8 cellular contexts compared by ENCODE assay signal in genomic region chr12:71694099-71694820, GRCh38. TPM values are rescaled to one million over a fixed set of nuclear protein-coding genes. Genes with fewer than 3 reads are reported as not detected.
DNase-seq lines count a peak whose midpoint lies in the region; ATAC-seq and TF ChIP-seq lines count a peak whose summit lies in the region.

No MANE protein-coding gene starts in this region.

- peaks cover 0 to 20% (median 13%) of the 10 kb centered on the region in 3 experiments; a peak in 5 of 7 replicates for H3K36me3 Mint-ChIP-seq in H9 (ENCODE audit: insufficient read depth in 1 of 3, low read depth in 3 of 3)
- peaks cover 13% of the 10 kb centered on the region for H3K36me3 Mint-ChIP-seq in memory B cell
- H3K36me3 Mint-ChIP-seq in CD4-positive, alpha-beta T cell (ENCODE audit: low read depth): peaks cover 45% of the 10 kb centered on the region

- no CpG with 5 or more reads among the region's 1 CpG for WGBS in H9 (ENCODE audit: extremely low coverage, insufficient read length, low lambda C conversion rate)

- H3K9me3 Mint-ChIP-seq in H9 (no peaks in the 10 kb centered on the region), memory B cell (no peaks in the 10 kb centered on the region)
- no peaks in the 10 kb centered on the region for H3K9me3 Mint-ChIP-seq in CD4-positive, alpha-beta T cell

- peak; percentile 94 for ATAC-seq in GM18517 (IDR thresholded peaks at IDR 0.05; ENCODE audit: unreplicated experiment)
- ATAC-seq in memory B cell (ENCODE audit: low read depth): peak; percentile 88
- no peak for ATAC-seq in left lung
- ATAC-seq in CD4-positive, alpha-beta T cell (ENCODE audit: poor library complexity): no peak

- no peak for TF ChIP-seq CTCF in H9 (conservative IDR thresholded peaks at IDR 0.05)
- TF ChIP-seq CTCF in left lung (IDR thresholded peaks at IDR 0.05): no peak
- TF ChIP-seq CTCF in CD4-positive, alpha-beta T cell (IDR thresholded peaks at IDR 0.05): no peak

- H4K91ac ChIP-seq in H9 (ENCODE audit: insufficient read length, low read depth, low read length): no peak overlapping the region

- no peak overlapping the region for H3T11ph ChIP-seq in H9 (ENCODE audit: low read length)

- H3K4ac ChIP-seq in H9 (ENCODE audit: low read depth, low read length): no peak overlapping the region

- H3K4me1 Mint-ChIP-seq in H9: peaks cover 0 to 2% of the 10 kb centered on the region in 2 experiments; a peak in 1 of 4 replicates
- peaks cover 40% of the 10 kb centered on the region for H3K4me1 Mint-ChIP-seq in memory B cell
- H3K4me1 Mint-ChIP-seq in CD4-positive, alpha-beta T cell (ENCODE audit: low read depth): peaks cover 20% of the 10 kb centered on the region

- H2BK20ac ChIP-seq in H9 (ENCODE audit: low read depth, low read length, poor library complexity, severe bottlenecking): no peak overlapping the region

- no peak overlapping the region for H2BK12ac ChIP-seq in H9 (ENCODE audit: insufficient read length, low read depth, low read length)

- no peak overlapping the region for H2BK15ac ChIP-seq in H9 (ENCODE audit: low read depth, low read length)

- no peak overlapping the region for H3K9ac ChIP-seq in H9 (ENCODE audit: extremely low read depth, insufficient read length, low read length)

- H3K4me1 ChIP-seq in H9 (ENCODE audit: insufficient read depth, low read length) (no peaks in the 10 kb centered on the region), left lung (no peaks in the 10 kb centered on the region)

- DNase-seq in H9 (no peak), NCI-H1105 treated with DMSO at 0.1 percent for 48 hours (lab: John Stamatoyannopoulos, UW) (peak; percentile 75), memory B cell (ENCODE audit: low spot score in 2 of 2) (peak in 1 of 2 donors; percentile 40), left lung (no peak), EL (no peak), SK-N-DZ (ENCODE audit: low spot score) (no peak)
- DNase-seq in CD4-positive, alpha-beta T cell: no peak

- no peak overlapping the region for H3K56ac ChIP-seq in H9 (ENCODE audit: insufficient read length, low read depth, low read length)

- peak overlapping the region; percentile 8 to 45 (median 28); a peak in 4 of 7 replicates for H3K27ac Mint-ChIP-seq in H9
- peak overlapping the region; percentile 91 for H3K27ac Mint-ChIP-seq in memory B cell
- H3K27ac Mint-ChIP-seq in CD4-positive, alpha-beta T cell: no peak overlapping the region

- no peak overlapping the region for H2AK5ac ChIP-seq in H9 (ENCODE audit: insufficient read length, low read length)

- no peak overlapping the region for H2AFZ ChIP-seq in H9 (ENCODE audit: low read length)

- H3K23me2 ChIP-seq in H9 (ENCODE audit: insufficient read length, low read depth, low read length, poor library complexity, severe bottlenecking): no peaks in the 10 kb centered on the region

- no peak overlapping the region for H2BK5ac ChIP-seq in H9 (ENCODE audit: insufficient read length, low read length)

- no peak overlapping the region for H3K4me3 ChIP-seq in left lung

- H3K27me3 Mint-ChIP-seq in H9 (ENCODE audit: low read depth): no peaks in the 10 kb centered on the region
- H3K27me3 Mint-ChIP-seq in memory B cell: no peaks in the 10 kb centered on the region
- no peaks in the 10 kb centered on the region for H3K27me3 Mint-ChIP-seq in CD4-positive, alpha-beta T cell

- no peak overlapping the region for H3K23ac ChIP-seq in H9 (ENCODE audit: insufficient read length, low read depth, low read length)

- H3K27ac ChIP-seq in H9 (ENCODE audit: insufficient read length, low read depth, low read length) (no peak overlapping the region), left lung (no peak overlapping the region)
- H3K27ac ChIP-seq in CD4-positive, alpha-beta T cell (ENCODE audit: low read depth, low read length): no peak overlapping the region

- H3K4me3 Mint-ChIP-seq in H9: no peak overlapping the region
- peak overlapping the region; percentile 77 for H3K4me3 Mint-ChIP-seq in memory B cell
- H3K4me3 Mint-ChIP-seq in CD4-positive, alpha-beta T cell: no peak overlapping the region

- H3K79me2 ChIP-seq in H9 (ENCODE audit: insufficient read depth, low read length): no peaks in the 10 kb centered on the region

- no peak overlapping the region for H2BK120ac ChIP-seq in H9 (ENCODE audit: low read depth, low read length, poor library complexity, severe bottlenecking)

- H3K4me2 ChIP-seq in H9 (ENCODE audit: insufficient read depth, insufficient read length, low read length): no peak overlapping the region

- H3K79me1 ChIP-seq in H9 (ENCODE audit: insufficient read depth, low read depth, low read length, poor library complexity, severe bottlenecking): no peaks in the 10 kb centered on the region

- intact Hi-C loops in left lung (cut with DNase I): no loop called here
- intact Hi-C loops in CD4-positive, alpha-beta T cell (cut with DNase I, micrococcal nuclease): loop anchor here in 1 of 2 experiments (5.0 kb wide), 1 partner anchor 37 kb away; no protein-coding TSS in a partner anchor

- H3K14ac ChIP-seq in H9 (ENCODE audit: insufficient read depth, low read length): no peak overlapping the region; the same call in 1 of the 2 replicates

- H4K5ac ChIP-seq in H9 (ENCODE audit: insufficient read length, low read depth, low read length): no peak overlapping the region

- H3K27me3 ChIP-seq in H9 (ENCODE audit: insufficient read depth, low read length) (no peaks in the 10 kb centered on the region), left lung (no peaks in the 10 kb centered on the region)
- no peaks in the 10 kb centered on the region for H3K27me3 ChIP-seq in CD4-positive, alpha-beta T cell (ENCODE audit: control insufficient read depth, insufficient read depth, low read length)

- no peaks in the 10 kb centered on the region for H4K20me1 ChIP-seq in H9 (ENCODE audit: control insufficient read depth, insufficient read depth, insufficient read length)

- CTCF ChIA-PET in CD4-positive, alpha-beta T cell (lab: Charles Lee): no interaction called here

- H3K18ac ChIP-seq in H9 (ENCODE audit: insufficient read length, low read depth, low read length): no peak overlapping the region

- H3K9me3 ChIP-seq in H9 (ENCODE audit: control insufficient read depth, low read depth, low read length): no peaks in the 10 kb centered on the region
- no peaks in the 10 kb centered on the region for H3K9me3 ChIP-seq in left lung
- H3K9me3 ChIP-seq in CD4-positive, alpha-beta T cell (ENCODE audit: control insufficient read depth, low read length): no peaks in the 10 kb centered on the region

- H4K8ac ChIP-seq in H9 (replicated peaks; ENCODE audit: insufficient read length, low read depth, low read length): no peak overlapping the region

- POLR2A ChIA-PET in CD4-positive, alpha-beta T cell (lab: Charles Lee): no interaction called here

- H3K36me3 ChIP-seq in left lung: peaks cover 0 to 26% of the 10 kb centered on the region in 2 donors

RNA-seq across cellular contexts. Expression of gene TMEM19, which starts 8.4 kb away (rescaled TPM):
- 17.3 and 18.4 TPM in 2 replicates for total RNA-seq in H9 (2021)
- total RNA-seq in left lung: 10 to 100 TPM; 33.4 to 35.0 TPM
- total RNA-seq in CD4-positive, alpha-beta T cell: 10 to 100 TPM in 1 of 2 experiments, 1 to 10 TPM in 1; 8.9 to 11.6 TPM
- 10.1 and 18.6 TPM in 2 replicates for polyA plus RNA-seq in SK-N-DZ (2014; cell fraction: cytosol; rRNA removed)
- 4.8 and 5.3 TPM in 2 replicates for polyA plus RNA-seq in SK-N-DZ (2014; cell fraction: nucleus; rRNA removed)

RNA-seq across cellular contexts. Expression of gene THAP2, which starts 30.2 kb away (rescaled TPM):
- total RNA-seq in H9 (2021) (2.5 and 3.7 TPM in 2 replicates), left lung (1 to 10 TPM; 5.2 to 5.9 TPM)
- 10 to 100 TPM; 12.1 to 12.6 TPM for total RNA-seq in CD4-positive, alpha-beta T cell
- polyA plus RNA-seq in SK-N-DZ (2014; cell fraction: cytosol; rRNA removed): 9.8 and 10.6 TPM in 2 replicates
- polyA plus RNA-seq in SK-N-DZ (2014; cell fraction: nucleus; rRNA removed): 16.2 and 21.8 TPM in 2 replicates

RNA-seq across cellular contexts. Expression of gene ZFC3H1, which starts 30.6 kb away (rescaled TPM):
- total RNA-seq in H9 (2021) (24.4 and 26.4 TPM in 2 replicates), left lung (10 to 100 TPM; 40.7 to 50.7 TPM)
- total RNA-seq in CD4-positive, alpha-beta T cell: 100 to 1,000 TPM; 131 to 135 TPM
- polyA plus RNA-seq in SK-N-DZ (2014; cell fraction: cytosol; rRNA removed): 8.3 and 9.6 TPM in 2 replicates
- polyA plus RNA-seq in SK-N-DZ (2014; cell fraction: nucleus; rRNA removed): 79.3 and 145 TPM in 2 replicates

Comparison
In these comparisons a context has a peak if more than half of its experiments do, and no peak if none do; other contexts are left out.
1. ATAC-seq: peak in GM18517 (single experiment) and memory B cell (single experiment); none in left lung (single experiment) and CD4-positive, alpha-beta T cell (single experiment).